1 cellular context compared by ENCODE assay signal in the genomic region with DNA sequence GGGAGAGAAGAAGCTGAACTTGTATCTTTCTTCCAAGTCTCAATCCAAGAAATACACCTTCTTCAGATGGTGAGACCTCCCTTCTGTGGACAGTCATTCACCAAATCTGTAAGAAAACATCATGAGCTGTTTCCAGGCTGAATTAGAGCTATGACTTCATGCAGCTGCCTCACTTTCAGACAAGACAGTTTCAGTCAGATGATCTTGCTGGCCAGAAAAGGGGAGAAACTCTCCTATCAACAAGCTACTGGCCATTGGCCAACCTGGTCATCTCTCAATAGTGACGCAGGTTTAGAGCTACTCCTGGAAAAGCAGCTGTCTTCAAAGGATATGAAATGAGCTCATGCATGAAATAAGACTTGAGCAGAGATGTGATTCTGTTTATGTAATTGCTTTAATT.
TF ChIP-seq lines count a peak whose summit lies in the region.

No MANE protein-coding gene starts in this region.

TF ChIP-seq in IMR-90, 13 proteins besides CTCF, POLR2A, EP300 and RAD21:
- no peak for TF ChIP-seq FOS (IDR thresholded peaks at IDR 0.05; ENCODE audit: low read depth, low read length)
- TF ChIP-seq MAFK (IDR thresholded peaks at IDR 0.05; ENCODE audit: low read depth, low read length): no peak
- TF ChIP-seq MAZ (IDR thresholded peaks at IDR 0.05; ENCODE audit: borderline replicate concordance, low read depth, low read length): no peak
